Comparison of ENCODE assay signal across 30 cellular contexts in the genomic region with DNA sequence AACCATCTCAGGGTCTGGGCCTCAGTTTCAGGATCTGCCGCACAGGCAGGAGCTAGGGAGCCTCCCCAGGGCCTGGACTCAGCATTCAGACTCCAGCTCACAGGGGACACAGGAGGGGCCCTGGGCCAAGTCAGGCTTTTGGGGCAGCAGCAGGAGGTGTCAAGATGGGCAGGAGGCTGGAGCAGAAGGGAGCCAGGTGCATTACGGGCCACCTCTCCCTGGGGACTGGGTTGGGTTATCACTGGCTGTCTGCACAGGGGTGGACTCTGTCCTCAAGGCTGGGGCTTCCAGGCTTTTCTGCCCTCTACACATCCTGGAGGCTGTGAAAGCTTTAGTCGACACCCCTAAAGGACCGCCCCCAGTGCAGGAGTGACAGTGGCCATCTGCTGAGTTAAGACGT. TPM values are rescaled to one million over a fixed set of nuclear protein-coding genes. Genes with fewer than 3 reads are reported as not detected.
"Had no signal": no experiment of that assay in that cellular context is flagged by ENCODE, and none has a peak within 500 bp of the region (broad histone marks: within the 10 kb centered on the region; RNA-seq: fewer than 3 reads in every experiment).

No MANE protein-coding gene starts in this region.

- H3K4me1 Mint-ChIP-seq: activated CD4-positive, alpha-beta T cell treated with anti-CD3 and anti-CD28 coated beads, Interleukin-2, amount 10 ng/mL, durations not matched to agents 7 days and 5 days; activated naive CD4-positive, alpha-beta T cell treated with anti-CD3 and anti-CD28 coated beads, Interleukin-2, amount 50 U/mL, for 24 hours; activated naive CD8-positive, alpha-beta T cell treated with anti-CD3 and anti-CD28 coated beads, Interleukin-2, amount 10 ng/mL, durations not matched to agents 7 days and 5 days had no signal

- H3K9me3 ChIP-seq: ascending aorta, SJCRH30 had no signal

- ATAC-seq: activated CD8-positive, alpha-beta T cell treated with anti-CD3 and anti-CD28 coated beads, Interleukin-2, amount 10 ng/mL, durations not matched to agents 7 days and 5 days; K562 had no signal

- H3K27me3 Mint-ChIP-seq: activated naive CD4-positive, alpha-beta T cell treated with anti-CD3 and anti-CD28 coated beads, Interleukin-2, amount 50 U/mL, for 24 hours; activated T-cell treated with anti-CD3 and anti-CD28 coated beads, Interleukin-2, amount 50 U/mL, for 24 hours had no signal

- DNase-seq: activated CD4-positive, alpha-beta T cell treated with anti-CD3 and anti-CD28 coated beads, Interleukin-2, amount 10 ng/mL, durations not matched to agents 7 days and 5 days; activated CD4-positive, alpha-beta T cell treated with anti-CD3 and anti-CD28 coated beads, Interleukin-2, amount 50 U/mL, for 48 hours; activated CD8-positive, alpha-beta T cell treated with anti-CD3 and anti-CD28 coated beads, Interleukin-2, amount 10 ng/mL, durations not matched to agents 7 days and 5 days; activated gamma-delta T cell; activated naive CD4-positive, alpha-beta T cell treated with Interleukin-2 at 50 U/mL for 16 hours; activated naive CD8-positive, alpha-beta T cell treated with anti-CD3 and anti-CD28 coated beads, Interleukin-2, amount 10 ng/mL, durations not matched to agents 7 days and 5 days; activated T-cell treated with anti-CD3 and anti-CD28 coated beads, Interleukin-2, amount 50 U/mL, for 24 hours; amygdala; IMR-90; NCI-H1092 treated with DMSO at 0.1 percent for 48 hours; NCI-H146; NCI-H187; NCI-H2029 treated with DMSO at 0.1 percent for 48 hours; NCI-H510A; NCI-H774; PC-9; SHP77; SJCRH30; T1000 had no signal

- H3K4me3 ChIP-seq: ascending aorta, cardiac muscle cell, K562, PC-9, SJCRH30, SK-N-MC had no signal

- H3K36me3 ChIP-seq: ascending aorta, cardiac muscle cell, SJCRH30 had no signal

- H3K27me3 ChIP-seq: ascending aorta, cardiac muscle cell had no signal

- H3K4me1 ChIP-seq: ascending aorta, SJCRH30 had no signal

- H3K9me3 Mint-ChIP-seq: activated CD4-positive, alpha-beta T cell treated with anti-CD3 and anti-CD28 coated beads, Interleukin-2, amount 10 ng/mL, durations not matched to agents 7 days and 5 days; activated naive CD4-positive, alpha-beta T cell treated with anti-CD3 and anti-CD28 coated beads, Interleukin-2, amount 50 U/mL, for 24 hours; activated naive CD8-positive, alpha-beta T cell treated with anti-CD3 and anti-CD28 coated beads, Interleukin-2, amount 10 ng/mL, durations not matched to agents 7 days and 5 days; activated T-cell treated with anti-CD3 and anti-CD28 coated beads, Interleukin-2, amount 50 U/mL, for 24 hours; activated T-helper 2 cell treated with anti-CD3 and anti-CD28 coated beads, Interferon-gamma antibody, Interleukin-2, Interleukin-4, amounts not matched to agents 10 μg/mL and 5 μg/mL and 100 μg/mL, durations not matched to agents 14 hours and 24 hours and 36 hours had no signal

- H3K27ac Mint-ChIP-seq: activated CD4-positive, alpha-beta T cell treated with anti-CD3 and anti-CD28 coated beads, Interleukin-2, amount 10 ng/mL, durations not matched to agents 7 days and 5 days; activated CD8-positive, alpha-beta T cell treated with anti-CD3 and anti-CD28 coated beads, Interleukin-2, amount 10 ng/mL, durations not matched to agents 7 days and 5 days; activated naive CD4-positive, alpha-beta T cell treated with anti-CD3 and anti-CD28 coated beads, Interleukin-2, amount 50 U/mL, for 24 hours; activated naive CD8-positive, alpha-beta T cell treated with anti-CD3 and anti-CD28 coated beads, Interleukin-2, amount 10 ng/mL, durations not matched to agents 7 days and 5 days; activated T-cell treated with anti-CD3 and anti-CD28 coated beads, Interleukin-2, amount 50 U/mL, for 24 hours; activated T-helper 2 cell treated with anti-CD3 and anti-CD28 coated beads, Interferon-gamma antibody, Interleukin-2, Interleukin-4, amounts not matched to agents 10 μg/mL and 5 μg/mL and 100 μg/mL, durations not matched to agents 14 hours and 24 hours and 36 hours had no signal

- H3K4me3 Mint-ChIP-seq: activated CD4-positive, alpha-beta T cell treated with anti-CD3 and anti-CD28 coated beads, Interleukin-2, amount 10 ng/mL, durations not matched to agents 7 days and 5 days; activated CD8-positive, alpha-beta T cell treated with anti-CD3 and anti-CD28 coated beads, Interleukin-2, amount 10 ng/mL, durations not matched to agents 7 days and 5 days; activated naive CD4-positive, alpha-beta T cell treated with anti-CD3 and anti-CD28 coated beads, Interleukin-2, amount 50 U/mL, for 24 hours; activated naive CD8-positive, alpha-beta T cell treated with anti-CD3 and anti-CD28 coated beads, Interleukin-2, amount 10 ng/mL, durations not matched to agents 7 days and 5 days; activated T-cell treated with anti-CD3 and anti-CD28 coated beads, Interleukin-2, amount 50 U/mL, for 24 hours had no signal

- H3K27ac ChIP-seq: ascending aorta, cardiac muscle cell, PC-9, RWPE1, SJCRH30, SK-N-MC had no signal

RNA-seq across cellular contexts. Expression of a gene that starts 20.0 kb away (rescaled TPM):
- total RNA-seq: activated CD4-positive, alpha-beta T cell treated with anti-CD3 and anti-CD28 coated beads, Interleukin-2, amount 10 ng/mL, durations not matched to agents 7 days and 5 days; activated CD8-positive, alpha-beta T cell treated with anti-CD3 and anti-CD28 coated beads, Interleukin-2, amount 10 ng/mL, durations not matched to agents 7 days and 5 days; activated naive CD8-positive, alpha-beta T cell treated with anti-CD3 and anti-CD28 coated beads, Interleukin-2, amount 10 ng/mL, durations not matched to agents 7 days and 5 days; activated T-helper 2 cell treated with anti-CD3 and anti-CD28 coated beads, Interferon-gamma antibody, Interleukin-2, Interleukin-4, amounts not matched to agents 10 μg/mL and 5 μg/mL and 100 μg/mL, durations not matched to agents 14 hours and 24 hours and 36 hours; ascending aorta; cardiac muscle cell; IMR-90; K562; M059J; OCI-LY7; PC-9; SJCRH30; T-helper 1 cell treated with Interleukin-12 subunit alpha and Interleukin-12 subunit beta and Interleukin-4 antibody, amounts not matched to agents 30 ng/mL and 1 ng/mL, for 36 hours; T-helper 2 cell treated with Interferon-gamma antibody and Interleukin-4, amounts not matched to agents 100 ng/mL and 5 ng/mL, for 36 hours had no signal
- polyA plus RNA-seq: cardiac muscle cell, IMR-90, K562 had no signal

RNA-seq across cellular contexts. Expression of a gene that starts 29.0 kb away (rescaled TPM):
- total RNA-seq: activated CD4-positive, alpha-beta T cell treated with anti-CD3 and anti-CD28 coated beads, Interleukin-2, amount 10 ng/mL, durations not matched to agents 7 days and 5 days; activated CD8-positive, alpha-beta T cell treated with anti-CD3 and anti-CD28 coated beads, Interleukin-2, amount 10 ng/mL, durations not matched to agents 7 days and 5 days; activated naive CD8-positive, alpha-beta T cell treated with anti-CD3 and anti-CD28 coated beads, Interleukin-2, amount 10 ng/mL, durations not matched to agents 7 days and 5 days; activated T-helper 2 cell treated with anti-CD3 and anti-CD28 coated beads, Interferon-gamma antibody, Interleukin-2, Interleukin-4, amounts not matched to agents 10 μg/mL and 5 μg/mL and 100 μg/mL, durations not matched to agents 14 hours and 24 hours and 36 hours; ascending aorta; cardiac muscle cell; IMR-90; K562; M059J; OCI-LY7; PC-9; SJCRH30; T-helper 1 cell treated with Interleukin-12 subunit alpha and Interleukin-12 subunit beta and Interleukin-4 antibody, amounts not matched to agents 30 ng/mL and 1 ng/mL, for 36 hours; T-helper 2 cell treated with Interferon-gamma antibody and Interleukin-4, amounts not matched to agents 100 ng/mL and 5 ng/mL, for 36 hours had no signal
- polyA plus RNA-seq: cardiac muscle cell, IMR-90, K562 had no signal
